In genomic region chr10:89773081-89773480, GRCh38 we compare ENCODE assay signal across 15 cellular contexts.
"Had no signal": no experiment of that assay in that cellular context is flagged by ENCODE, and none has a peak within 500 bp of the region (broad histone marks: within the 10 kb centered on the region; RNA-seq: fewer than 3 reads in every experiment).

No MANE protein-coding gene starts in this region.

- H3K4me1 Mint-ChIP-seq: memory B cell; stimulated activated naive CD8-positive, alpha-beta T cell treated with anti-CD3 and anti-CD28 coated beads, Interleukin-15, amount 100 ng/mL, for 72 hours had no signal

- H3K36me3 ChIP-seq: prostate gland, sigmoid colon, uterus had no signal

- DNase-seq: activated CD4-positive, alpha-beta T cell treated with anti-CD3 and anti-CD28 coated beads, Interleukin-2, amount 50 U/mL, for 48 hours; activated CD4-positive, CD25-positive, alpha-beta regulatory T cell; activated effector memory CD4-positive, alpha-beta T cell treated with anti-CD3 and anti-CD28 coated beads, Interleukin-2, amount 50 U/mL, for 16 hours; activated naive CD8-positive, alpha-beta T cell treated with anti-CD3 and anti-CD28 coated beads for 36 hours; activated T-cell treated with anti-CD3 and anti-CD28 coated beads, Interleukin-2, amount 50 U/mL, for 4 hours; aorta; sigmoid colon; stimulated activated CD4-positive, alpha-beta T cell treated with anti-CD3 and anti-CD28 coated beads, Interleukin-15, amount 100 ng/mL, for 24 hours; stimulated activated CD4-positive, alpha-beta T cell treated with anti-CD3 and anti-CD28 coated beads, Interleukin-4, amount 100 ng/mL, for 24 hours; stimulated activated naive CD8-positive, alpha-beta T cell treated with anti-CD3 and anti-CD28 coated beads, Interleukin-15, amount 100 ng/mL, for 72 hours; T-helper 2 cell; uterus had no signal

- H3K27ac ChIP-seq: prostate gland, sigmoid colon, uterus had no signal

- H3K4me3 ChIP-seq: prostate gland, sigmoid colon, uterus had no signal

- H3K9me3 Mint-ChIP-seq: activated naive CD8-positive, alpha-beta T cell treated with anti-CD3 and anti-CD28 coated beads for 36 hours; activated T-cell treated with anti-CD3 and anti-CD28 coated beads, Interleukin-2, amount 50 U/mL, for 4 hours; natural killer cell treated with Interleukin-12 subunit alpha and Interleukin-12 subunit beta and Interleukin-15 and Interleukin-18, amount 100 ng/mL, for 72 hours; stimulated activated naive CD8-positive, alpha-beta T cell treated with anti-CD3 and anti-CD28 coated beads, Interleukin-15, amount 100 ng/mL, for 72 hours had no signal

- H3K27me3 Mint-ChIP-seq: activated naive CD8-positive, alpha-beta T cell treated with anti-CD3 and anti-CD28 coated beads for 36 hours; memory B cell; natural killer cell treated with Interleukin-12 subunit alpha and Interleukin-12 subunit beta and Interleukin-15 and Interleukin-18, amount 100 ng/mL, for 72 hours; stimulated activated naive CD8-positive, alpha-beta T cell treated with anti-CD3 and anti-CD28 coated beads, Interleukin-15, amount 100 ng/mL, for 72 hours had no signal

- H3K4me1 ChIP-seq: prostate gland, sigmoid colon, uterus had no signal

- H3K9me3 ChIP-seq: prostate gland, sigmoid colon, uterus had no signal

- H3K27me3 ChIP-seq: sigmoid colon, uterus had no signal

- H3K27ac Mint-ChIP-seq: activated naive CD8-positive, alpha-beta T cell treated with anti-CD3 and anti-CD28 coated beads for 36 hours; memory B cell; natural killer cell treated with Interleukin-12 subunit alpha and Interleukin-12 subunit beta and Interleukin-15 and Interleukin-18, amount 100 ng/mL, for 72 hours; stimulated activated naive CD8-positive, alpha-beta T cell treated with anti-CD3 and anti-CD28 coated beads, Interleukin-15, amount 100 ng/mL, for 72 hours had no signal

- H3K4me3 Mint-ChIP-seq: activated naive CD8-positive, alpha-beta T cell treated with anti-CD3 and anti-CD28 coated beads for 36 hours; activated T-cell treated with anti-CD3 and anti-CD28 coated beads, Interleukin-2, amount 50 U/mL, for 4 hours; memory B cell; natural killer cell treated with Interleukin-12 subunit alpha and Interleukin-12 subunit beta and Interleukin-15 and Interleukin-18, amount 100 ng/mL, for 72 hours; stimulated activated naive CD8-positive, alpha-beta T cell treated with anti-CD3 and anti-CD28 coated beads, Interleukin-15, amount 100 ng/mL, for 72 hours had no signal
